9 cellular contexts compared by ENCODE assay signal in the genomic region with DNA sequence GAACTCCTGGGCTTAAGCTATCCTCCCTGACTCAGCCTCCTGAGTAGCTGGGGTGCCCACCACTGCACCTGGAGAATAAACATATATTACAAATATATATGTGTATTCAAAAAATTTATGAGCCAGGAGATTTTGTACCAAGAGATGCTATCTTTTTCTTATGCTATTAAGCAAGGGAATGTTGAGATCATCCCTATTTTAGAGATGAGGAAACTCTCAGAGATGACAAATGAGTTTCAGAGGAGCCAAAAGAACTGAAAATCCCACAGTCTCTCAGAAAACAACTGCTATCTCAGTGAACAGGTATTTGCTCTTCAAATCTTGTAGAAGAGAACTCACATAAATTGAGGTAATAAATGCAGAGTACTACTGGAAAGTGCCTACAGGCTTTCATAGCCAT. TPM values are rescaled to one million over a fixed set of nuclear protein-coding genes. Genes with fewer than 3 reads are reported as not detected.
DNase-seq lines count a peak whose midpoint lies in the region; ATAC-seq, FAIRE-seq and TF ChIP-seq lines count a peak whose summit lies in the region.
"Had no signal": no experiment of that assay in that cellular context is flagged by ENCODE, and none has a peak within 500 bp of the region (broad histone marks: within the 10 kb centered on the region; RNA-seq: fewer than 3 reads in every experiment).

No MANE protein-coding gene starts in this region.

- H3K4me3 ChIP-seq in heart right ventricle (peak overlapping the region in 5 of 10 donors; percentile 25 to 35 (median 31)), rectal smooth muscle tissue (ENCODE audit: low read length) (no peak overlapping the region)

- peak in 4 of 8 donors; percentile 18 to 70 (median 52) for ATAC-seq in heart right ventricle

- peaks cover 0 to 14% (median 0%) of the 10 kb centered on the region in 11 donors for H3K9me3 ChIP-seq in heart right ventricle

- H3K27ac ChIP-seq in heart right ventricle (peak overlapping the region; percentile 46 to 96 (median 86)), rectal smooth muscle tissue (ENCODE audit: low read depth, low read length) (peak overlapping the region; percentile 67)

- no peak for TF ChIP-seq POLR2A in GM12891 (IDR thresholded peaks at IDR 0.05; ENCODE audit: low read depth, low read length)

- FAIRE-seq in GM12891 (lab: Jason Lieb, UNC), result no peak

- no peak overlapping the region for H3K9ac ChIP-seq in rectal smooth muscle tissue (ENCODE audit: low read length)

- TF ChIP-seq CTCF in heart right ventricle (IDR thresholded peaks at IDR 0.05), result no peak

- no peaks in the 10 kb centered on the region for H3K27me3 ChIP-seq in heart right ventricle
- H3K27me3 ChIP-seq in rectal smooth muscle tissue (ENCODE audit: control insufficient read depth, insufficient read depth, low read length), result no peaks in the 10 kb centered on the region

- intact Hi-C loops in heart right ventricle (cut with DNase I), result no loop called here

- DNase-seq in AG20443 (ENCODE audit: low spot score) (peak; percentile 34), amniotic epithelial cell (ENCODE audit: low read depth) (peak; percentile 93), heart right ventricle (no peak), LoVo (ENCODE audit: low spot score) (no peak), NCI-H2196 (lab: John Stamatoyannopoulos, UW; ENCODE audit: unreplicated experiment) (no peak), inferior parietal cortex (ENCODE audit: extremely low spot score) (no peak), GM12891 (ENCODE audit: insufficient read length, low spot score) (no peak)
- DNase-seq: T-helper 2 cell had no signal

- peaks cover 0 to 48% (median 3%) of the 10 kb centered on the region in 9 donors for H3K36me3 ChIP-seq in heart right ventricle
- H3K36me3 ChIP-seq in rectal smooth muscle tissue (ENCODE audit: control insufficient read depth, insufficient read depth, low read length), result peaks cover 2% of the 10 kb centered on the region

- peaks cover 0 to 21% (median 15%) of the 10 kb centered on the region in 9 donors for H3K4me1 ChIP-seq in heart right ventricle
- peaks cover 2% of the 10 kb centered on the region for H3K4me1 ChIP-seq in rectal smooth muscle tissue (ENCODE audit: control insufficient read depth, insufficient read depth, low read length)

TF ChIP-seq in GM12891, 5 proteins besides CTCF, POLR2A, EP300 and RAD21:
- TF ChIP-seq SPI1 (IDR thresholded peaks at IDR 0.05; ENCODE audit: low read depth, low read length) (no peak), PAX5 (IDR thresholded peaks at IDR 0.05; ENCODE audit: insufficient read depth, low read length, severe bottlenecking) (no peak), POLR2AphosphoS5 (IDR thresholded peaks at IDR 0.05; ENCODE audit: low read depth, low read length) (no peak), POU2F2 (IDR thresholded peaks at IDR 0.05; ENCODE audit: low read depth, low read length) (no peak), TAF1 (IDR thresholded peaks at IDR 0.05; ENCODE audit: low read depth, low read length) (no peak)

RNA-seq across cellular contexts. Expression of a gene that starts 29.6 kb away (rescaled TPM):
- 100 to 1,000 TPM; 181 to 246 (median 221) TPM for total RNA-seq in heart right ventricle
- polyA plus RNA-seq in heart right ventricle, result 100 to 1,000 TPM; 129 to 149 TPM
- 101 TPM for polyA plus RNA-seq in GM12891 (2012; ENCODE audit: low read depth, missing spikeins)

RNA-seq across cellular contexts. Expression of a gene that starts 29.9 kb away (rescaled TPM):
- total RNA-seq in heart right ventricle, result 10 to 100 TPM; 25.2 to 40.5 (median 33.0) TPM
- polyA plus RNA-seq in heart right ventricle, result 10 to 100 TPM in 1 of 2 donors, 1 to 10 TPM in 1; 8.4 to 35.8 TPM
- 36.5 TPM for polyA plus RNA-seq in GM12891 (2012; ENCODE audit: low read depth, missing spikeins)

Comparison
In these comparisons a context has a peak if more than half of its experiments do, and no peak if none do; other contexts are left out.
1. DNase-seq: peak in AG20443 (single experiment) and amniotic epithelial cell (single experiment); none in heart right ventricle (0 of 2), LoVo (single experiment), NCI-H2196 (single experiment), inferior parietal cortex (single experiment) and GM12891 (single experiment).